ENCODE assay signal across 9 cellular contexts in the genomic region with DNA sequence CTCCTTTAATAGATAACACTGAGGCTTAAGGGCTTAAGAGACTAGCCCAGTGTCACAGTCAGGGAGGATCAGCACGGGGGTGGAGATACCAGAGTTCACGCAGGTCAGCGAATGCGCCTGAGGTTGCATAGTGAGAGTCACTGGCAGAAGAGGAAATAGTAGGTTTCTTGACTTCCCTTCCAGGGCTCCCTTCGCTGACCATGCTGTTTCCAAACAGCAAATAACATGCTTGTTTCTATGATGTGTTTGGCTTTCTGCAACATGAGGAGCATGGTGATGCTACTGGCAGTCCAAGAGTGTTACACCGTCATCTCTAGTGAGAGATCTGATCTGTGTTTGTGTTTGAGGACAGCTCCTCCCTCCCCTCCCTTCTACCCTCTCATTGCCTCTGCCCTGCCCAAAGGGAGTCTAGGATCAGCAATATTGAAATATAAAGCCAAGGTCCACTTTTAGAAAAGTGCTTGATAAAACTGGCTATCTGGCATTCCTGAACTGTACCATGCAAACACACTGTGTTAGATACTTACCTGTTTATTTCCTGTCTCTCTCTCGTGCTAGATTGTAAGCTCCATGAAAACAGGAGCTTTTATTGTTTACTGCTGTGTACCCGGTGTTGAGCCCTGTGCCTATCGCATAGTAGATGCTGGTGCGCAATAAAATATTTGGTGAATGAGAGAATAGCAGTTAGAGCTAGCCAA. TPM values are rescaled to one million over a fixed set of nuclear protein-coding genes. Genes with fewer than 3 reads are reported as not detected.
DNase-seq lines count a peak whose midpoint lies in the region; ATAC-seq lines count a peak whose summit lies in the region.
"Had no signal": no experiment of that assay in that cellular context is flagged by ENCODE, and none has a peak within 500 bp of the region (broad histone marks: within the 10 kb centered on the region; RNA-seq: fewer than 3 reads in every experiment).

No MANE protein-coding gene starts in this region.

- H3K36me3 Mint-ChIP-seq in naive thymus-derived CD4-positive, alpha-beta T cell, result peaks cover 0 to 33% (median 11%) of the 10 kb centered on the region in 5 donors

- intact Hi-C loops in naive thymus-derived CD4-positive, alpha-beta T cell (cut with micrococcal nuclease), result loop anchor here in 1 of 2 donors (2.0 kb wide), 2 partner anchors 15 to 37 kb away; no protein-coding TSS in a partner anchor

- peak overlapping the region in 9 of 10 donors; percentile 39 to 76 (median 63) for H3K4me3 Mint-ChIP-seq in naive thymus-derived CD4-positive, alpha-beta T cell

- H3K27ac ChIP-seq in naive thymus-derived CD4-positive, alpha-beta T cell (ENCODE audit: low read depth, low read length), result no peak overlapping the region
- H3K27ac ChIP-seq: suprapubic skin had no signal

- DNase-seq in activated effector memory CD4-positive, alpha-beta T cell treated with Interleukin-2 at 50 U/mL for 16 hours, result peak; percentile 14
- no peak for DNase-seq in naive thymus-derived CD4-positive, alpha-beta T cell
- DNase-seq in inferior parietal cortex (ENCODE audit: extremely low spot score), result no peak
- no peak for DNase-seq in SK-N-DZ (ENCODE audit: low spot score)
- no peak for DNase-seq in occipital lobe (lab: John Stamatoyannopoulos, UW)

- H3K4me3 ChIP-seq in naive thymus-derived CD4-positive, alpha-beta T cell (ENCODE audit: low read length), result peak overlapping the region; percentile 10
- H3K4me3 ChIP-seq: suprapubic skin had no signal

- CTCF ChIA-PET in naive thymus-derived CD4-positive, alpha-beta T cell (lab: Charles Lee), result interaction anchor here (1.3 kb wide), 2 partner anchors 10 to 12 kb away, joined by 4 to 11 read pairs; no protein-coding TSS in a partner anchor

- H3K4me1 Mint-ChIP-seq in naive thymus-derived CD4-positive, alpha-beta T cell, result peaks cover 50 to 93% (median 85%) of the 10 kb centered on the region in 7 donors

- H3K4me1 ChIP-seq in naive thymus-derived CD4-positive, alpha-beta T cell (ENCODE audit: control insufficient read depth in 2 of 2, insufficient read depth in 2 of 2, low read length in 2 of 2), result peaks cover 45 to 47% of the 10 kb centered on the region in 2 donors

- H3K36me3 ChIP-seq in naive thymus-derived CD4-positive, alpha-beta T cell (ENCODE audit: control insufficient read depth in 2 of 3, insufficient read depth in 3 of 3, low read length in 3 of 3), result no peaks in the 10 kb centered on the region

- H3K27me3 Mint-ChIP-seq in naive thymus-derived CD4-positive, alpha-beta T cell, result peaks cover 0 to 2% (median 0%) of the 10 kb centered on the region in 5 donors

- H3K27ac Mint-ChIP-seq in naive thymus-derived CD4-positive, alpha-beta T cell, result peak overlapping the region in 6 of 9 donors; percentile 1 to 89 (median 26)

- H3K27me3 ChIP-seq in naive thymus-derived CD4-positive, alpha-beta T cell (ENCODE audit: control insufficient read depth in 2 of 2, insufficient read depth in 2 of 2, low read length in 2 of 2), result no peaks in the 10 kb centered on the region
- H3K27me3 ChIP-seq: suprapubic skin had no signal

- POLR2A ChIA-PET in naive thymus-derived CD4-positive, alpha-beta T cell (lab: Charles Lee), result interaction anchor here (1.4 to 4.5 kb wide), 4 partner anchors 9 to 12 kb away, joined by 3 to 45 read pairs (median 9); a partner anchor contains a TSS

- no peaks in the 10 kb centered on the region for H3K9me3 Mint-ChIP-seq in naive thymus-derived CD4-positive, alpha-beta T cell

- H3K9me3 ChIP-seq in naive thymus-derived CD4-positive, alpha-beta T cell (ENCODE audit: control insufficient read depth in 2 of 3, low read length in 3 of 3), result no peaks in the 10 kb centered on the region
- H3K9me3 ChIP-seq: suprapubic skin had no signal

- ATAC-seq in GM19395 (IDR thresholded peaks at IDR 0.05; ENCODE audit: unreplicated experiment) (peak; percentile 84), HG03460 (IDR thresholded peaks at IDR 0.05; ENCODE audit: unreplicated experiment) (peak; percentile 84), HG03039 (IDR thresholded peaks at IDR 0.05; ENCODE audit: unreplicated experiment) (no peak)
- peak; percentile 84 for ATAC-seq in naive thymus-derived CD4-positive, alpha-beta T cell

RNA-seq across cellular contexts. Expression of a gene that starts 12.3 kb away (rescaled TPM):
- 100 to 1,000 TPM in 4 of 5 experiments, 10 to 100 TPM in 1; 21.0 to 196 (median 106) TPM for total RNA-seq in naive thymus-derived CD4-positive, alpha-beta T cell
- polyA plus RNA-seq in naive thymus-derived CD4-positive, alpha-beta T cell, result 10 to 100 TPM; 28.1 to 29.7 TPM
- 68.9 and 74.0 TPM in 2 replicates for polyA plus RNA-seq in SK-N-DZ (2014; cell fraction: cytosol; rRNA removed)
- polyA plus RNA-seq in SK-N-DZ (2014; cell fraction: nucleus; rRNA removed), result 50.8 and 52.3 TPM in 2 replicates
- total RNA-seq in occipital lobe, result 70.5 TPM
